ENCODE assay signal across 13 cellular contexts in genomic region chr16:1778200-1779179, GRCh38. TPM values are rescaled to one million over a fixed set of nuclear protein-coding genes. Genes with fewer than 3 reads are reported as not detected.
A peak's percentile ranks its signal among the peaks of the same experiment; 100 is the strongest.
DNase-seq lines count a peak whose midpoint lies in the region; ATAC-seq and TF ChIP-seq lines count a peak whose summit lies in the region.
"Had no signal": no experiment of that assay in that cellular context is flagged by ENCODE, and none has a peak within 500 bp of the region (broad histone marks: within the 10 kb centered on the region; RNA-seq: fewer than 3 reads in every experiment).

No MANE protein-coding gene starts in this region.

- H3K4me3 ChIP-seq in left ventricle myocardium inferior = no peak overlapping the region
- no peak overlapping the region for H3K4me3 ChIP-seq in HAP-1
- H3K4me3 ChIP-seq: GM23338, lung had no signal

- H3K36me3 ChIP-seq in left ventricle myocardium inferior (peaks cover 58% of the 10 kb centered on the region), HAP-1 (replicated peaks) (peaks cover 21% of the 10 kb centered on the region)

- DNase-seq in Right ventricle myocardium inferior (ENCODE audit: missing footprints) (peak; percentile 60), left ventricle myocardium inferior (no peak), T-cell (no peak), HAP-1 (ENCODE audit: low spot score in 2 of 2) (no peak)
- no peak for DNase-seq in effector memory CD8-positive, alpha-beta T cell
- DNase-seq in stimulated activated effector memory CD8-positive, alpha-beta T cell treated with anti-CD3 and anti-CD28 coated beads, Interleukin-12 subunit alpha, Interleukin-12 subunit beta, amount 100 ng/mL, for 72 hours (ENCODE audit: low spot score in 2 of 2) = no peak
- DNase-seq: activated CD4-positive, alpha-beta T cell treated with anti-CD3 and anti-CD28 coated beads for 1 hour; NCI-H2081 treated with DMSO at 0.1 percent for 48 hours; stimulated activated CD4-positive, alpha-beta T cell treated with anti-CD3 and anti-CD28 coated beads, Interleukin-2, amount 100 ng/mL, for 24 hours had no signal

- no peak overlapping the region for H3K27ac ChIP-seq in left ventricle myocardium inferior (replicated peaks)
- H3K27ac ChIP-seq: parathyroid adenoma had no signal

- no peaks in the 10 kb centered on the region for H3K9me3 Mint-ChIP-seq in effector memory CD8-positive, alpha-beta T cell
- H3K9me3 Mint-ChIP-seq in stimulated activated effector memory CD8-positive, alpha-beta T cell treated with anti-CD3 and anti-CD28 coated beads, Interleukin-12 subunit alpha, Interleukin-12 subunit beta, amount 100 ng/mL, for 72 hours = no peaks in the 10 kb centered on the region
- no peaks in the 10 kb centered on the region for H3K9me3 Mint-ChIP-seq in T-cell

- no peak for ATAC-seq in Right ventricle myocardium inferior
- ATAC-seq in effector memory CD8-positive, alpha-beta T cell (replicated peaks) = no peak
- ATAC-seq in stimulated activated effector memory CD8-positive, alpha-beta T cell treated with anti-CD3 and anti-CD28 coated beads, Interleukin-12 subunit alpha, Interleukin-12 subunit beta, amount 100 ng/mL, for 72 hours = no peak
- no peak for ATAC-seq in T-cell (replicated peaks in 1 of 4)
- ATAC-seq: GM23338 had no signal

- H3K4me1 Mint-ChIP-seq in effector memory CD8-positive, alpha-beta T cell (ENCODE audit: low read depth in 2 of 2) = peaks cover 13% of the 10 kb centered on the region in 2 donors
- H3K4me1 Mint-ChIP-seq in stimulated activated effector memory CD8-positive, alpha-beta T cell treated with anti-CD3 and anti-CD28 coated beads, Interleukin-12 subunit alpha, Interleukin-12 subunit beta, amount 100 ng/mL, for 72 hours = peaks cover 17% of the 10 kb centered on the region
- H3K4me1 Mint-ChIP-seq in T-cell = peaks cover 10 to 39% (median 25%) of the 10 kb centered on the region in 3 donors

- in situ Hi-C loops in HAP-1 (cut with MboI; ENCODE audit: low sequenced_read_pairs) = no loop called here

- H3K27me3 ChIP-seq in left ventricle myocardium inferior (ENCODE audit: low read depth) = no peaks in the 10 kb centered on the region
- no peaks in the 10 kb centered on the region for H3K27me3 ChIP-seq in HAP-1 (ENCODE audit: low read depth)

- H3K27me3 Mint-ChIP-seq in effector memory CD8-positive, alpha-beta T cell = no peaks in the 10 kb centered on the region
- H3K27me3 Mint-ChIP-seq in T-cell = no peaks in the 10 kb centered on the region

- H3K4me1 ChIP-seq in left ventricle myocardium inferior (peaks cover 60% of the 10 kb centered on the region), HAP-1 (peaks cover 3% of the 10 kb centered on the region; the same call in 1 of the 2 replicates)

- no peak for TF ChIP-seq CTCF in left ventricle myocardium inferior (IDR thresholded peaks at IDR 0.05; ENCODE audit: borderline replicate concordance)

- CTCF ChIA-PET in T-cell (lab: Charles Lee) = no interaction called here

- peaks cover 50% of the 10 kb centered on the region for H3K36me3 Mint-ChIP-seq in effector memory CD8-positive, alpha-beta T cell (ENCODE audit: insufficient read depth)
- H3K36me3 Mint-ChIP-seq in stimulated activated effector memory CD8-positive, alpha-beta T cell treated with anti-CD3 and anti-CD28 coated beads, Interleukin-12 subunit alpha, Interleukin-12 subunit beta, amount 100 ng/mL, for 72 hours = peaks cover 41% of the 10 kb centered on the region
- H3K36me3 Mint-ChIP-seq in T-cell = no peaks in the 10 kb centered on the region

- peak overlapping the region in 1 of 2 donors; percentile 11 for H3K4me3 Mint-ChIP-seq in effector memory CD8-positive, alpha-beta T cell
- H3K4me3 Mint-ChIP-seq in stimulated activated effector memory CD8-positive, alpha-beta T cell treated with anti-CD3 and anti-CD28 coated beads, Interleukin-12 subunit alpha, Interleukin-12 subunit beta, amount 100 ng/mL, for 72 hours = no peak overlapping the region
- H3K4me3 Mint-ChIP-seq in T-cell = no peak overlapping the region
- H3K4me3 Mint-ChIP-seq: GM23338 had no signal

- POLR2A ChIA-PET in T-cell (lab: Charles Lee) = no interaction called here

- H3K27ac Mint-ChIP-seq in effector memory CD8-positive, alpha-beta T cell = peak overlapping the region; percentile 33 to 79
- H3K27ac Mint-ChIP-seq in stimulated activated effector memory CD8-positive, alpha-beta T cell treated with anti-CD3 and anti-CD28 coated beads, Interleukin-12 subunit alpha, Interleukin-12 subunit beta, amount 100 ng/mL, for 72 hours = peak overlapping the region; percentile 23
- no peak overlapping the region for H3K27ac Mint-ChIP-seq in T-cell
- H3K27ac Mint-ChIP-seq: GM23338 had no signal

- intact Hi-C loops in Right ventricle myocardium inferior (cut with DNase I) = no loop called here
- intact Hi-C loops in left ventricle myocardium inferior (cut with micrococcal nuclease) = no loop called here

- H3K9me3 ChIP-seq in left ventricle myocardium inferior (replicated peaks) = no peaks in the 10 kb centered on the region
- no peaks in the 10 kb centered on the region for H3K9me3 ChIP-seq in HAP-1

RNA-seq across cellular contexts. Expression of gene SPSB3, which starts 3.9 kb away (rescaled TPM):
- total RNA-seq in Right ventricle myocardium inferior (36.1 TPM), left ventricle myocardium inferior (36.8 TPM), T-cell (100 to 1,000 TPM in 3 of 5 donors, 10 to 100 TPM in 2; 67.3 to 162 (median 139) TPM)

RNA-seq across cellular contexts. Expression of gene NUBP2, which starts 4.3 kb away (rescaled TPM):
- 37.9 TPM for total RNA-seq in Right ventricle myocardium inferior
- 36.2 TPM for total RNA-seq in left ventricle myocardium inferior
- 10 to 100 TPM; 41.2 to 77.0 (median 74.3) TPM for total RNA-seq in T-cell

RNA-seq across cellular contexts. Expression of gene MRPS34, which starts 5.6 kb away (rescaled TPM):
- total RNA-seq in Right ventricle myocardium inferior (80.8 TPM), left ventricle myocardium inferior (78.0 TPM), T-cell (10 to 100 TPM; 37.5 to 91.2 (median 77.9) TPM)

RNA-seq across cellular contexts. Expression of gene EME2, which starts 5.9 kb away (rescaled TPM):
- 8.2 TPM for total RNA-seq in Right ventricle myocardium inferior
- total RNA-seq in left ventricle myocardium inferior = 7.4 TPM
- 10 to 100 TPM; 23.0 to 50.6 (median 34.5) TPM for total RNA-seq in T-cell

RNA-seq across cellular contexts. Expression of gene NME3, which starts 7.1 kb away (rescaled TPM):
- 33.9 TPM for total RNA-seq in Right ventricle myocardium inferior
- 37.0 TPM for total RNA-seq in left ventricle myocardium inferior
- 10 to 100 TPM; 45.1 to 95.9 (median 87.5) TPM for total RNA-seq in T-cell
- total RNA-seq: M059J had no signal

Comparison
In these comparisons a context has a peak if more than half of its experiments do, and no peak if none do; other contexts are left out.
1. H3K27ac Mint-ChIP-seq: peak in effector memory CD8-positive, alpha-beta T cell (2 of 2) and stimulated activated effector memory CD8-positive, alpha-beta T cell treated with anti-CD3 and anti-CD28 coated beads, Interleukin-12 subunit alpha, Interleukin-12 subunit beta, amount 100 ng/mL, for 72 hours (single experiment); none in T-cell (0 of 2).